ENCODE assay signal across 6 cellular contexts in genomic region chr19:53157601-53158000, GRCh38. TPM values are rescaled to one million over a fixed set of nuclear protein-coding genes. Genes with fewer than 3 reads are reported as not detected.
A peak's percentile ranks its signal among the peaks of the same experiment; 100 is the strongest.
DNase-seq lines count a peak whose midpoint lies in the region; ATAC-seq lines count a peak whose summit lies in the region.

No MANE protein-coding gene starts in this region.

- H3K9me3 ChIP-seq in mucosa of stomach (ENCODE audit: control insufficient read depth, low read length): no peaks in the 10 kb centered on the region

- H3K27me3 ChIP-seq in mucosa of stomach (ENCODE audit: control insufficient read depth, insufficient read depth, low read length): no peaks in the 10 kb centered on the region

- peaks cover 18% of the 10 kb centered on the region for H3K4me1 Mint-ChIP-seq in activated naive CD8-positive, alpha-beta T cell treated with anti-CD3 and anti-CD28 coated beads, Interleukin-2, amount 10 ng/mL, durations not matched to agents 7 days and 5 days

- H3K36me3 Mint-ChIP-seq in activated naive CD8-positive, alpha-beta T cell treated with anti-CD3 and anti-CD28 coated beads, Interleukin-2, amount 10 ng/mL, durations not matched to agents 7 days and 5 days: peaks cover 61% of the 10 kb centered on the region

- no peaks in the 10 kb centered on the region for H3K36me3 ChIP-seq in mucosa of stomach (ENCODE audit: control insufficient read depth, insufficient read depth, low read length)

- ATAC-seq in activated naive CD8-positive, alpha-beta T cell treated with anti-CD3 and anti-CD28 coated beads, Interleukin-2, amount 10 ng/mL, durations not matched to agents 7 days and 5 days (ENCODE audit: low read depth): no peak
- ATAC-seq in HG03108 (IDR thresholded peaks at IDR 0.05; ENCODE audit: unreplicated experiment): no peak
- ATAC-seq in HG03565 (IDR thresholded peaks at IDR 0.05; ENCODE audit: unreplicated experiment): no peak

- POLR2A ChIA-PET in activated naive CD8-positive, alpha-beta T cell treated with anti-CD3 and anti-CD28 coated beads, Interleukin-2, amount 10 ng/mL, durations not matched to agents 7 days and 5 days (lab: Charles Lee): interaction anchor here (0.6 kb wide), 1 partner anchor 300 kb away, joined by 3 read pairs; no protein-coding TSS in a partner anchor

- no peaks in the 10 kb centered on the region for H3K27me3 Mint-ChIP-seq in activated naive CD8-positive, alpha-beta T cell treated with anti-CD3 and anti-CD28 coated beads, Interleukin-2, amount 10 ng/mL, durations not matched to agents 7 days and 5 days

- H3K4me1 ChIP-seq in mucosa of stomach (ENCODE audit: control insufficient read depth, insufficient read depth, low read length): no peaks in the 10 kb centered on the region

- H3K4me3 ChIP-seq in mucosa of stomach (ENCODE audit: low read length): peak overlapping the region; percentile 46

- peak; percentile 41 for DNase-seq in EL
- no peak for DNase-seq in activated naive CD8-positive, alpha-beta T cell treated with anti-CD3 and anti-CD28 coated beads, Interleukin-2, amount 10 ng/mL, durations not matched to agents 7 days and 5 days
- DNase-seq in effector CD8-positive, alpha-beta T cell (lab: John Stamatoyannopoulos, UW): no peak

- H3K9ac ChIP-seq in mucosa of stomach (ENCODE audit: low read length): peak overlapping the region; percentile 70

- H3K27ac Mint-ChIP-seq in activated naive CD8-positive, alpha-beta T cell treated with anti-CD3 and anti-CD28 coated beads, Interleukin-2, amount 10 ng/mL, durations not matched to agents 7 days and 5 days: peak overlapping the region; percentile 88

- H3K9me3 Mint-ChIP-seq in activated naive CD8-positive, alpha-beta T cell treated with anti-CD3 and anti-CD28 coated beads, Interleukin-2, amount 10 ng/mL, durations not matched to agents 7 days and 5 days: peaks cover 40% of the 10 kb centered on the region

- peak overlapping the region; percentile 85 for H3K4me3 Mint-ChIP-seq in activated naive CD8-positive, alpha-beta T cell treated with anti-CD3 and anti-CD28 coated beads, Interleukin-2, amount 10 ng/mL, durations not matched to agents 7 days and 5 days

RNA-seq across cellular contexts. Expression of gene ZNF347, which starts 1.3 kb away (rescaled TPM):
- total RNA-seq in activated naive CD8-positive, alpha-beta T cell treated with anti-CD3 and anti-CD28 coated beads, Interleukin-2, amount 10 ng/mL, durations not matched to agents 7 days and 5 days: 10 to 100 TPM; 17.6 to 17.7 TPM

RNA-seq across cellular contexts. Expression of gene ZNF415, which starts 24.9 kb away (rescaled TPM):
- 1 to 10 TPM in 1 of 2 experiments, under 1 TPM in 1; 0.72 to 1.5 TPM for total RNA-seq in activated naive CD8-positive, alpha-beta T cell treated with anti-CD3 and anti-CD28 coated beads, Interleukin-2, amount 10 ng/mL, durations not matched to agents 7 days and 5 days

RNA-seq across cellular contexts. Expression of gene ZNF665, which starts 35.6 kb away (rescaled TPM):
- 10 to 100 TPM; 11.3 to 11.4 TPM for total RNA-seq in activated naive CD8-positive, alpha-beta T cell treated with anti-CD3 and anti-CD28 coated beads, Interleukin-2, amount 10 ng/mL, durations not matched to agents 7 days and 5 days

RNA-seq across cellular contexts. Expression of gene ZNF160, which starts 54.4 kb away (rescaled TPM):
- total RNA-seq in activated naive CD8-positive, alpha-beta T cell treated with anti-CD3 and anti-CD28 coated beads, Interleukin-2, amount 10 ng/mL, durations not matched to agents 7 days and 5 days: 10 to 100 TPM; 52.2 to 53.2 TPM
